10 cellular contexts compared by ENCODE assay signal in the genomic region with DNA sequence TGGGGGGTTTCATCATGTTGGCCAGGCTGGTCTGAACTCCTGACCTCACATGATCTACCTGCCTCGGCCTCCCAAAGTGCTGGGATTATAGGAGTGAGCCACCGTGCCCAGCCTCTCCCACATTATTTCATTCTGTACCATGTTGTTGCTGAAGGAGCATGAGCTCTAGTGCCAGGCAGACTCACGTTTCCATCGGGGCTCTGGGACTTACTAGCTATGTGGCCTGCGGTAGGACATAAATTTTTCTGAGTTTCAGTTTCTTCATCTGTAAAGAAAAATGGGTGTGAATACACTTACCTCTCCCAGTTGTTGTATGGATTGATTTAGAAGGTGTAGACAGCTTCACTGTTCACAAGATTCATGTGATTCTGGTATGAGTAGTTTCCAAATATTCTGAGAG. TPM values are rescaled to one million over a fixed set of nuclear protein-coding genes. Genes with fewer than 3 reads are reported as not detected.
A peak's percentile ranks its signal among the peaks of the same experiment; 100 is the strongest.
DNase-seq lines count a peak whose midpoint lies in the region; ATAC-seq and TF ChIP-seq lines count a peak whose summit lies in the region.
"Had no signal": no experiment of that assay in that cellular context is flagged by ENCODE, and none has a peak within 500 bp of the region (broad histone marks: within the 10 kb centered on the region; RNA-seq: fewer than 3 reads in every experiment).

No MANE protein-coding gene starts in this region.

- H3K27me3 ChIP-seq in esophagus muscularis mucosa = no peaks in the 10 kb centered on the region
- H3K27me3 ChIP-seq in suprapubic skin = no peaks in the 10 kb centered on the region
- H3K27me3 ChIP-seq: cardiac muscle cell had no signal

- peak; percentile 21 for DNase-seq in esophagus muscularis mucosa (ENCODE audit: extremely low spot score)
- no peak for DNase-seq in left lobe of liver (ENCODE audit: low spot score)
- no peak for DNase-seq in G401 (ENCODE audit: low spot score)
- no peak for DNase-seq in suprapubic skin (ENCODE audit: low spot score in 2 of 2)
- DNase-seq in NCI-H446 (lab: John Stamatoyannopoulos, UW) = no peak
- DNase-seq: NCI-H524 had no signal

- TF ChIP-seq CTCF in esophagus muscularis mucosa (IDR thresholded peaks at IDR 0.05) (no peak), suprapubic skin (IDR thresholded peaks at IDR 0.05) (no peak)

- TF ChIP-seq POLR2A in esophagus muscularis mucosa (IDR thresholded peaks at IDR 0.05; ENCODE audit: low read depth) (no peak), suprapubic skin (IDR thresholded peaks at IDR 0.05) (no peak)

- ATAC-seq in GM18519 (IDR thresholded peaks at IDR 0.05; ENCODE audit: low FRiP score, unreplicated experiment) = peak; percentile 0
- peak; percentile 2 for ATAC-seq in GM19463 (IDR thresholded peaks at IDR 0.05; ENCODE audit: unreplicated experiment)
- ATAC-seq in HG03280 (IDR thresholded peaks at IDR 0.05; ENCODE audit: unreplicated experiment) = peak; percentile 44
- ATAC-seq in left lobe of liver = no peak

- intact Hi-C loops in esophagus muscularis mucosa (cut with DNase I) = no loop called here

- H3K4me1 ChIP-seq in esophagus muscularis mucosa = no peaks in the 10 kb centered on the region
- peaks cover 4% of the 10 kb centered on the region for H3K4me1 ChIP-seq in suprapubic skin

- in situ Hi-C loops in G401 (cut with HindIII; ENCODE audit: low sequenced_read_pairs) = no loop called here

- H3K4me3 ChIP-seq in esophagus muscularis mucosa = no peak overlapping the region
- H3K4me3 ChIP-seq in suprapubic skin = no peak overlapping the region
- H3K4me3 ChIP-seq: cardiac muscle cell had no signal

- H3K36me3 ChIP-seq in esophagus muscularis mucosa (no peaks in the 10 kb centered on the region), suprapubic skin (no peaks in the 10 kb centered on the region)
- H3K36me3 ChIP-seq: cardiac muscle cell had no signal

- WGBS in esophagus muscularis mucosa = 86% methylated on average over 5 of the region's 5 CpGs
- 83% methylated on average over 5 of the region's 5 CpGs for WGBS in suprapubic skin

- no peak overlapping the region for H3K27ac ChIP-seq in esophagus muscularis mucosa (replicated peaks in 1 of 4)
- no peak overlapping the region for H3K27ac ChIP-seq in suprapubic skin
- H3K27ac ChIP-seq: cardiac muscle cell had no signal

- no peaks in the 10 kb centered on the region for H3K9me3 ChIP-seq in esophagus muscularis mucosa
- H3K9me3 ChIP-seq in suprapubic skin = no peaks in the 10 kb centered on the region

- no peak for TF ChIP-seq EP300 in esophagus muscularis mucosa (IDR thresholded peaks at IDR 0.05)
- TF ChIP-seq EP300 in suprapubic skin (IDR thresholded peaks at IDR 0.05) = no peak

RNA-seq across cellular contexts. Expression of a gene that starts 30.8 kb away (rescaled TPM):
- total RNA-seq in esophagus muscularis mucosa (1 to 10 TPM in 1 of 4 donors, not detected in 3; 3.5 TPM), left lobe of liver (not detected), suprapubic skin (1 to 10 TPM in 2 of 4 donors, not detected in 2; 2.0 to 4.2 TPM)
- total RNA-seq in G401 (2014; rRNA removed; shearing (Covaris generic)) = not detected in 2 replicates
- total RNA-seq: cardiac muscle cell had no signal

RNA-seq across cellular contexts. Expression of a gene that starts 37.1 kb away (rescaled TPM):
- total RNA-seq in esophagus muscularis mucosa = not detected
- not detected for total RNA-seq in left lobe of liver
- not detected in 2 replicates for total RNA-seq in G401 (2014; rRNA removed; shearing (Covaris generic))
- 1 to 10 TPM in 3 of 4 donors, not detected in 1; 2.3 to 9.8 (median 6.3) TPM for total RNA-seq in suprapubic skin
- total RNA-seq: cardiac muscle cell had no signal

RNA-seq across cellular contexts. Expression of a gene that starts 54.7 kb away (rescaled TPM):
- total RNA-seq in esophagus muscularis mucosa = not detected
- not detected for total RNA-seq in left lobe of liver
- not detected in 2 replicates for total RNA-seq in G401 (2014; rRNA removed; shearing (Covaris generic))
- not detected for total RNA-seq in suprapubic skin
- total RNA-seq: cardiac muscle cell had no signal

RNA-seq across cellular contexts. Expression of a gene that starts 58.2 kb away (rescaled TPM):
- total RNA-seq in esophagus muscularis mucosa (not detected), left lobe of liver (not detected), suprapubic skin (not detected)
- total RNA-seq in G401 (2014; rRNA removed; shearing (Covaris generic)) = not detected in 2 replicates
- total RNA-seq: cardiac muscle cell had no signal
